In genomic region chr2:106562826-106563594, GRCh38 we compare ENCODE assay signal across 13 cellular contexts.
A peak's percentile ranks its signal among the peaks of the same experiment; 100 is the strongest.
DNase-seq lines count a peak whose midpoint lies in the region; ATAC-seq, FAIRE-seq and TF ChIP-seq lines count a peak whose summit lies in the region.
"Had no signal": no experiment of that assay in that cellular context is flagged by ENCODE, and none has a peak within 500 bp of the region (broad histone marks: within the 10 kb centered on the region; RNA-seq: fewer than 3 reads in every experiment).

No MANE protein-coding gene starts in this region.

- peak in 3 of 4 donors; percentile 38 to 57 (median 48) for ATAC-seq in right lobe of liver
- ATAC-seq in HG03342 (IDR thresholded peaks at IDR 0.05; ENCODE audit: unreplicated experiment), result no peak

- TF ChIP-seq POLR2A in right lobe of liver (IDR thresholded peaks at IDR 0.05), result no peak

- H3K27me3 ChIP-seq in A673 (replicated peaks; ENCODE audit: insufficient read depth, low read depth, low read length, poor library complexity), result no peaks in the 10 kb centered on the region
- H3K27me3 ChIP-seq in bronchial epithelial cell (ENCODE audit: control insufficient read depth, insufficient read depth, low read length), result no peaks in the 10 kb centered on the region
- no peaks in the 10 kb centered on the region for H3K27me3 ChIP-seq in right lobe of liver
- H3K27me3 ChIP-seq in Karpas-422 (ENCODE audit: low read length), result no peaks in the 10 kb centered on the region
- H3K27me3 ChIP-seq: ovary, upper lobe of left lung had no signal

- no TSS peak for BruUV-seq in A673 (replicated peaks; lab: Mats Ljungman, UMichigan)

- CTCF ChIA-PET in A673 (lab: Charles Lee), result no interaction called here

- no peak overlapping the region for H2AFZ ChIP-seq in Karpas-422 (ENCODE audit: low read length)

- POLR2A ChIA-PET in A673 (lab: Charles Lee; ENCODE audit: low non-redundant PET), result no interaction called here

- DNase-seq in A673 (ENCODE audit: low spot score) (no peak), HFF-Myc (ENCODE audit: extremely low read depth, low read depth) (no peak), bronchial epithelial cell (ENCODE audit: low read depth) (peak; percentile 36), right lobe of liver (no peak), Karpas-422 (no peak), NCI-H2196 (lab: John Stamatoyannopoulos, UW; ENCODE audit: unreplicated experiment) (no peak), NCI-H1105 treated with DMSO at 0.1 percent for 48 hours (lab: John Stamatoyannopoulos, UW) (no peak)
- DNase-seq: activated CD4-positive, CD25-positive, alpha-beta regulatory T cell treated with anti-CD3 and anti-CD28 coated beads, Interleukin-2, amount 50 U/mL, for 72 hours; NCI-H187 treated with DMSO at 0.1 percent for 48 hours; ovary; upper lobe of left lung had no signal

- no peaks in the 10 kb centered on the region for H4K20me1 ChIP-seq in Karpas-422 (ENCODE audit: insufficient read depth, low read depth, low read length)

- H3K9ac ChIP-seq in Karpas-422 (ENCODE audit: low read length), result no peak overlapping the region

- H3K9me3 ChIP-seq in A673 (ENCODE audit: low read depth, low read length, poor library complexity, severe bottlenecking) (no peaks in the 10 kb centered on the region), right lobe of liver (no peaks in the 10 kb centered on the region), Karpas-422 (ENCODE audit: low read length) (no peaks in the 10 kb centered on the region)
- H3K9me3 ChIP-seq: ovary, upper lobe of left lung had no signal

- 0 out of 2 replicates have a peak, but pooled peaks have one; percentile 8 for TF ChIP-seq CTCF in A673 (conservative IDR thresholded peaks at IDR 0.05; ENCODE audit: low read depth, low read length)
- peak; percentile 13 for TF ChIP-seq CTCF in HFF-Myc (IDR thresholded peaks at IDR 0.05; ENCODE audit: low read depth, low read length, missing control alignments)
- TF ChIP-seq CTCF in bronchial epithelial cell (IDR thresholded peaks at IDR 0.05; ENCODE audit: insufficient read depth, low read length, severe bottlenecking), result no peak
- TF ChIP-seq CTCF in right lobe of liver (IDR thresholded peaks at IDR 0.05), result peak in 2 of 4 donors; percentile 17 to 46

- H3K27ac ChIP-seq in A673 (ENCODE audit: low read depth, low read length, poor library complexity, severe bottlenecking) (no peak overlapping the region), right lobe of liver (no peak overlapping the region), Karpas-422 (ENCODE audit: low read length) (no peak overlapping the region)
- H3K27ac ChIP-seq: HL-60, upper lobe of left lung had no signal

- intact Hi-C loops in A673 (cut with micrococcal nuclease; ENCODE audit: unreplicated experiment), result no loop called here
- intact Hi-C loops in right lobe of liver (cut with DNase I), result no loop called here

- no peaks in the 10 kb centered on the region for H3K36me3 ChIP-seq in A673 (ENCODE audit: insufficient read depth, low read length, poor library complexity, severe bottlenecking)
- no peaks in the 10 kb centered on the region for H3K36me3 ChIP-seq in bronchial epithelial cell (ENCODE audit: control insufficient read depth, insufficient read depth, low read length)
- H3K36me3 ChIP-seq in right lobe of liver, result no peaks in the 10 kb centered on the region
- no peaks in the 10 kb centered on the region for H3K36me3 ChIP-seq in Karpas-422 (ENCODE audit: insufficient read depth, low read length)
- H3K36me3 ChIP-seq: ovary, upper lobe of left lung had no signal

- no peak overlapping the region for H3K4me2 ChIP-seq in Karpas-422 (ENCODE audit: low read depth, low read length, poor library complexity, severe bottlenecking)

- H3K9me2 ChIP-seq in Karpas-422 (replicated peaks; ENCODE audit: insufficient read depth, low read length), result no peaks in the 10 kb centered on the region

- no peaks in the 10 kb centered on the region for H3K79me2 ChIP-seq in Karpas-422 (ENCODE audit: low read length)

- H3K4me1 ChIP-seq in A673 (ENCODE audit: insufficient read depth, low read length, poor library complexity, severe bottlenecking) (no peaks in the 10 kb centered on the region), right lobe of liver (no peaks in the 10 kb centered on the region), Karpas-422 (ENCODE audit: low read length) (no peaks in the 10 kb centered on the region)
- H3K4me1 ChIP-seq: upper lobe of left lung had no signal

- FAIRE-seq in bronchial epithelial cell (lab: Jason Lieb, UNC), result no peak

- no peak overlapping the region for H3K4me3 ChIP-seq in A673 (ENCODE audit: low read depth, low read length, poor library complexity, severe bottlenecking)
- no peak overlapping the region for H3K4me3 ChIP-seq in HFF-Myc (replicated peaks; ENCODE audit: low read depth, low read length)
- H3K4me3 ChIP-seq in bronchial epithelial cell (ENCODE audit: low read depth, low read length), result no peak overlapping the region
- no peak overlapping the region for H3K4me3 ChIP-seq in right lobe of liver
- no peak overlapping the region for H3K4me3 ChIP-seq in Karpas-422 (ENCODE audit: low read length)
- H3K4me3 ChIP-seq: ovary, upper lobe of left lung had no signal

- 28% methylated on average over 5 of the region's 6 CpGs for WGBS in right lobe of liver (ENCODE audit: insufficient coverage, low coverage, low lambda C conversion rate, missing lambda C conversion rate)
